In genomic region chr5:9052421-9052820, GRCh38 we compare ENCODE assay signal across 24 cellular contexts.
DNase-seq lines count a peak whose midpoint lies in the region; ATAC-seq and TF ChIP-seq lines count a peak whose summit lies in the region.
"Had no signal": no experiment of that assay in that cellular context is flagged by ENCODE, and none has a peak within 500 bp of the region (broad histone marks: within the 10 kb centered on the region; RNA-seq: fewer than 3 reads in every experiment).

No MANE protein-coding gene starts in this region.

- no peak overlapping the region for H3K9ac ChIP-seq in IMR-90 (ENCODE audit: low read depth, low read length)
- H3K9ac ChIP-seq in endodermal cell (ENCODE audit: extremely low read depth, low read length, poor library complexity, severe bottlenecking) = no peak overlapping the region
- H3K9ac ChIP-seq: BLaER1 treated with 17β-estradiol and CSF1 and Interleukin-3, amounts not matched to agents 10 nM and 100 nM had no signal

- peaks cover 24% of the 10 kb centered on the region for H3K9me1 ChIP-seq in IMR-90 (ENCODE audit: insufficient read depth, low read length)

- H3K27me3 ChIP-seq in IMR-90 (ENCODE audit: control insufficient read depth, insufficient read depth, low read length) (no peaks in the 10 kb centered on the region), endodermal cell (ENCODE audit: control insufficient read depth, insufficient read depth, low read length, poor library complexity, severe bottlenecking) (no peaks in the 10 kb centered on the region), tibial nerve (no peaks in the 10 kb centered on the region)
- H3K27me3 ChIP-seq: BE2C; BLaER1 treated with 17β-estradiol and CSF1 and Interleukin-3, amounts not matched to agents 10 nM and 100 nM had no signal

- intact Hi-C loops in IMR-90 (cut with micrococcal nuclease) = no loop called here

- H3K14ac ChIP-seq in IMR-90 (replicated peaks; ENCODE audit: low read depth, low read length) = no peak overlapping the region

- H2BK15ac ChIP-seq in IMR-90 (ENCODE audit: low read depth, low read length) = 0 out of 3 replicates have a peak overlapping the region, but pooled peaks have one; percentile 7

- POLR2A ChIA-PET in IMR-90 (lab: Charles Lee; ENCODE audit: unreplicated experiment) = no interaction called here

- H3K36me3 Mint-ChIP-seq in endodermal cell (ENCODE audit: low read depth) = peaks cover 44% of the 10 kb centered on the region
- H3K36me3 Mint-ChIP-seq: CD14-positive monocyte; CD8-positive, alpha-beta memory T cell had no signal

- no CpG with 5 or more reads among the region's 4 CpGs for WGBS in IMR-90 (ENCODE audit: extremely low coverage in 2 of 2, insufficient read length in 1 of 2), 2 experiments
- 78 to 97% methylated on average over 3 to 4 of the region's 4 CpGs for WGBS in endodermal cell (ENCODE audit: insufficient coverage in 1 of 2, insufficient read length in 1 of 2), 2 experiments
- 41 to 49% methylated on average over 4 of the region's 4 CpGs for WGBS in tibial nerve, 2 donors

- no peak overlapping the region for H4K91ac ChIP-seq in IMR-90 (ENCODE audit: insufficient read depth, low read depth, low read length)

- H3K27ac Mint-ChIP-seq in endodermal cell = no peak overlapping the region
- H3K27ac Mint-ChIP-seq: CD14-positive monocyte; CD4-positive, alpha-beta T cell; CD8-positive, alpha-beta memory T cell; GM23338; H9 had no signal

- no peak overlapping the region for H2AK9ac ChIP-seq in IMR-90 (replicated peaks; ENCODE audit: low read depth, low read length, poor library complexity)

- peak overlapping the region; percentile 29 for H2BK20ac ChIP-seq in IMR-90 (ENCODE audit: low read depth, low read length)

- 0 out of 2 replicates have a peak overlapping the region, but pooled peaks have one; percentile 49 for H2AK5ac ChIP-seq in IMR-90 (ENCODE audit: low read depth, low read length)

- H4K20me1 ChIP-seq in IMR-90 (ENCODE audit: insufficient read depth, low read length) = no peaks in the 10 kb centered on the region
- H4K20me1 ChIP-seq: BLaER1 treated with 17β-estradiol and CSF1 and Interleukin-3, amounts not matched to agents 10 nM and 100 nM had no signal

- H3K4ac ChIP-seq in IMR-90 (ENCODE audit: low read depth, low read length) = no peak overlapping the region

- no peak overlapping the region for H3K18ac ChIP-seq in IMR-90 (ENCODE audit: low read depth, low read length)

- no peak overlapping the region for H4K5ac ChIP-seq in IMR-90 (ENCODE audit: low read depth, low read length)

- no peak for TF ChIP-seq EP300 in tibial nerve (IDR thresholded peaks at IDR 0.05)

- H3K36me3 ChIP-seq in IMR-90 (ENCODE audit: control insufficient read depth, insufficient read depth, low read length) = peaks cover 11% of the 10 kb centered on the region
- H3K36me3 ChIP-seq in endodermal cell (ENCODE audit: control insufficient read depth, insufficient read depth, low read length) = peaks cover 59% of the 10 kb centered on the region
- H3K36me3 ChIP-seq in tibial nerve = peaks cover 0 to 29% (median 0%) of the 10 kb centered on the region in 3 donors
- H3K36me3 ChIP-seq: BE2C had no signal

- TF ChIP-seq RAD21 in IMR-90 (IDR thresholded peaks at IDR 0.05; ENCODE audit: low read length) = no peak

- no peaks in the 10 kb centered on the region for H3K27me3 Mint-ChIP-seq in endodermal cell (ENCODE audit: insufficient read depth)
- H3K27me3 Mint-ChIP-seq: CD4-positive, alpha-beta T cell; CD8-positive, alpha-beta memory T cell had no signal

- H3K4me1 Mint-ChIP-seq in endodermal cell = peaks cover 34% of the 10 kb centered on the region
- H3K4me1 Mint-ChIP-seq: CD14-positive monocyte; CD8-positive, alpha-beta memory T cell; GM23338; H9 had no signal

- H3K4me2 ChIP-seq in IMR-90 (ENCODE audit: low read depth, low read length) = no peak overlapping the region
- H3K4me2 ChIP-seq: A549; BLaER1 treated with 17β-estradiol and CSF1 and Interleukin-3, amounts not matched to agents 10 nM and 100 nM; GM23338 had no signal

- peaks cover 2 to 25% of the 10 kb centered on the region in 2 experiments; a peak in 3 of 4 replicates for H3K79me1 ChIP-seq in IMR-90 (ENCODE audit: low read depth in 1 of 2, low read length in 2 of 2)

- in situ Hi-C loops in IMR-90 (cut with MboI; ENCODE audit: low sequenced_read_pairs) = loop anchor here (25.0 kb wide), 1 partner anchor 1165 kb away; no protein-coding TSS in a partner anchor

- ATAC-seq in IMR-90 (ENCODE audit: low read depth) = no peak
- ATAC-seq: A549, GM12878, GM23338, HCT116 had no signal

- CTCF ChIA-PET in IMR-90 (lab: Yijun Ruan, JAX) = interaction anchor here (1.2 kb wide), 1 partner anchor 16 kb away, joined by 6 read pairs; no protein-coding TSS in a partner anchor

- H3K9me3 Mint-ChIP-seq in endodermal cell = no peaks in the 10 kb centered on the region
- H3K9me3 Mint-ChIP-seq: GM23338, H9 had no signal

- no peak overlapping the region for H3K4me3 Mint-ChIP-seq in endodermal cell
- H3K4me3 Mint-ChIP-seq: CD14-positive monocyte; CD4-positive, alpha-beta T cell; CD8-positive, alpha-beta memory T cell; GM23338; H9 had no signal

- TF ChIP-seq POLR2A in IMR-90 (IDR thresholded peaks at IDR 0.05; ENCODE audit: low read depth, low read length) (no peak), tibial nerve (IDR thresholded peaks at IDR 0.05) (no peak)

- no peak overlapping the region for H4K8ac ChIP-seq in IMR-90 (ENCODE audit: low read depth in 2 of 2, low read length in 2 of 2)

- H2BK5ac ChIP-seq in IMR-90 (ENCODE audit: low read depth, low read length, poor library complexity, severe bottlenecking) = no peak overlapping the region

- TF ChIP-seq CTCF in IMR-90 (conservative IDR thresholded peaks at IDR 0.05; ENCODE audit: low read depth, low read length) (no peak), endodermal cell (conservative IDR thresholded peaks at IDR 0.05) (no peak), tibial nerve (IDR thresholded peaks at IDR 0.05) (no peak)

- no peak overlapping the region for H2AFZ ChIP-seq in IMR-90 (replicated peaks; ENCODE audit: low read length, poor library complexity)
- H2AFZ ChIP-seq: GM23338 had no signal

- H2BK120ac ChIP-seq in IMR-90 (ENCODE audit: low read depth, low read length) = no peak overlapping the region

- no peaks in the 10 kb centered on the region for H3K9me3 ChIP-seq in IMR-90 (ENCODE audit: control insufficient read depth, insufficient read depth, low read length)
- H3K9me3 ChIP-seq in endodermal cell (ENCODE audit: control insufficient read depth, low read length) = no peaks in the 10 kb centered on the region
- no peaks in the 10 kb centered on the region for H3K9me3 ChIP-seq in tibial nerve
- H3K9me3 ChIP-seq: A549, BE2C had no signal

- H3K27ac ChIP-seq in IMR-90 (ENCODE audit: insufficient read depth, low read length) (no peak overlapping the region), endodermal cell (ENCODE audit: low read depth, low read length) (no peak overlapping the region), tibial nerve (no peak overlapping the region)
- H3K27ac ChIP-seq: A549; BLaER1 treated with 17β-estradiol and CSF1 and Interleukin-3, amounts not matched to agents 10 nM and 100 nM had no signal

- H3K4me3 ChIP-seq in IMR-90 (ENCODE audit: insufficient read depth, low read depth, low read length) (no peak overlapping the region), endodermal cell (ENCODE audit: low read length) (peak overlapping the region; percentile 12), tibial nerve (no peak overlapping the region)
- H3K4me3 ChIP-seq: A549; BLaER1 treated with 17β-estradiol and CSF1 and Interleukin-3, amounts not matched to agents 10 nM and 100 nM; GM12878; GM23338 had no signal

- dilution Hi-C loops in IMR-90 (cut with HindIII; ENCODE audit: low sequenced_read_pairs, unreplicated experiment) = no loop called here

- H3K23ac ChIP-seq in IMR-90 (ENCODE audit: low read depth, low read length) = no peak overlapping the region

- no peak for DNase-seq in IMR-90
- DNase-seq in amniotic epithelial cell (ENCODE audit: low read depth) = peak; percentile 34
- DNase-seq in endodermal cell = no peak
- peak; percentile 34 for DNase-seq in left kidney (ENCODE audit: low read depth, low spot score)
- no peak for DNase-seq in NCI-H526 treated with DMSO at 0.1 percent for 48 hours (lab: John Stamatoyannopoulos, UW)
- no peak for DNase-seq in tibial nerve (ENCODE audit: low spot score in 2 of 2)
- no peak for DNase-seq in hepatic stellate cell (ENCODE audit: low spot score)
- DNase-seq: 8988T; ACHN; AML-193; BE2C; CD4-positive, alpha-beta T cell; CD8-positive, alpha-beta memory T cell; DMS 273 treated with DMSO at 0.1 percent for 48 hours; DMS79; EL; GDM1; H9 had no signal

- H3K56ac ChIP-seq in IMR-90 (ENCODE audit: extremely low read depth, insufficient read depth, low read length) = no peak overlapping the region

- peaks cover 11% of the 10 kb centered on the region for H3K4me1 ChIP-seq in IMR-90 (ENCODE audit: control insufficient read depth, insufficient read depth, low read length)
- H3K4me1 ChIP-seq in endodermal cell (ENCODE audit: control insufficient read depth, insufficient read depth, low read length) = peaks cover 26% of the 10 kb centered on the region
- peaks cover 0 to 6% (median 1%) of the 10 kb centered on the region in 4 donors for H3K4me1 ChIP-seq in tibial nerve
- H3K4me1 ChIP-seq: A549, BE2C had no signal

- BruUV-seq in IMR-90 (replicated peaks; lab: Mats Ljungman, UMichigan) = no TSS peak

TF ChIP-seq in IMR-90, 13 proteins besides CTCF, POLR2A, EP300 and RAD21:
- TF ChIP-seq MAFK (IDR thresholded peaks at IDR 0.05; ENCODE audit: low read depth, low read length) (no peak), CEBPB (IDR thresholded peaks at IDR 0.05; ENCODE audit: low read depth, low read length) (no peak), NFE2L2 (IDR thresholded peaks at IDR 0.05; ENCODE audit: low read depth, low read length) (no peak), CHD1 (IDR thresholded peaks at IDR 0.05; ENCODE audit: low read depth, low read length) (no peak), RFX5 (IDR thresholded peaks at IDR 0.05; ENCODE audit: low read depth, low read length) (no peak), MAZ (IDR thresholded peaks at IDR 0.05; ENCODE audit: borderline replicate concordance, low read depth, low read length) (no peak), SMC3 (IDR thresholded peaks at IDR 0.05; ENCODE audit: low read depth, low read length) (no peak), BHLHE40 (IDR thresholded peaks at IDR 0.05; ENCODE audit: low read depth, low read length) (no peak)
- TF ChIP-seq, protein P1, sequence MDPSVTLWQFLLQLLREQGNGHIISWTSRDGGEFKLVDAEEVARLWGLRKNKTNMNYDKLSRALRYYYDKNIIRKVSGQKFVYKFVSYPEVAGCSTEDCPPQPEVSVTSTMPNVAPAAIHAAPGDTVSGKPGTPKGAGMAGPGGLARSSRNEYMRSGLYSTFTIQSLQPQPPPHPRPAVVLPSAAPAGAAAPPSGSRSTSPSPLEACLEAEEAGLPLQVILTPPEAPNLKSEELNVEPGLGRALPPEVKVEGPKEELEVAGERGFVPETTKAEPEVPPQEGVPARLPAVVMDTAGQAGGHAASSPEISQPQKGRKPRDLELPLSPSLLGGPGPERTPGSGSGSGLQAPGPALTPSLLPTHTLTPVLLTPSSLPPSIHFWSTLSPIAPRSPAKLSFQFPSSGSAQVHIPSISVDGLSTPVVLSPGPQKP (IDR thresholded peaks at IDR 0.05; ENCODE audit: borderline replicate concordance, low read depth, low read length) = no peak

Comparison
In these comparisons a context has a peak if more than half of its experiments do, and no peak if none do; other contexts are left out.
1. DNase-seq: peak in amniotic epithelial cell (single experiment) and left kidney (single experiment); none in IMR-90 (single experiment), endodermal cell (single experiment), NCI-H526 treated with DMSO at 0.1 percent for 48 hours (single experiment), tibial nerve (0 of 2) and hepatic stellate cell (single experiment).